8 cellular contexts compared by ENCODE assay signal in genomic region chr9:127223810-127224177, GRCh38. TPM values are rescaled to one million over a fixed set of nuclear protein-coding genes. Genes with fewer than 3 reads are reported as not detected.
DNase-seq lines count a peak whose midpoint lies in the region; ATAC-seq and TF ChIP-seq lines count a peak whose summit lies in the region.

No MANE protein-coding gene starts in this region.

- H3K36me3 ChIP-seq in skeletal muscle tissue (ENCODE audit: control insufficient read depth in 3 of 3, insufficient read depth in 3 of 3, low read length in 3 of 3), result no peaks in the 10 kb centered on the region

- H3K27me3 ChIP-seq in H9 (ENCODE audit: insufficient read depth, low read length) (no peaks in the 10 kb centered on the region; the same call in 1 of the 2 replicates), right cardiac atrium (ENCODE audit: control insufficient read depth, insufficient read depth) (no peaks in the 10 kb centered on the region), skeletal muscle tissue (ENCODE audit: control insufficient read depth in 3 of 3, insufficient read depth in 3 of 3, low read length in 3 of 3) (no peaks in the 10 kb centered on the region)

- H3K4me3 ChIP-seq in right cardiac atrium (ENCODE audit: low read length), result peak overlapping the region; percentile 86
- peak overlapping the region; percentile 49 to 86 (median 86) for H3K4me3 ChIP-seq in skeletal muscle tissue (ENCODE audit: low read length in 3 of 3)

- H2AFZ ChIP-seq in H9 (ENCODE audit: low read length), result no peak overlapping the region

- no peak overlapping the region for H2BK15ac ChIP-seq in H9 (ENCODE audit: low read depth, low read length)

- no peak overlapping the region for H2BK120ac ChIP-seq in H9 (ENCODE audit: low read depth, low read length, poor library complexity, severe bottlenecking)

- H3K4me1 Mint-ChIP-seq in H9, result peaks cover 14% of the 10 kb centered on the region in 2 experiments

- no peak overlapping the region for H3K23ac ChIP-seq in H9 (ENCODE audit: insufficient read length, low read depth, low read length)

- H3K27ac Mint-ChIP-seq in H9, result peak overlapping the region in 1 of 3 experiments; percentile 57; a peak in 1 of 7 replicates

- WGBS in H9 (ENCODE audit: extremely low coverage, insufficient read length, low lambda C conversion rate), result no CpG with 5 or more reads among the region's 8 CpGs
- 29% methylated on average over 8 of the region's 8 CpGs for WGBS in right cardiac atrium

- H2AK5ac ChIP-seq in H9 (ENCODE audit: insufficient read length, low read length), result no peak overlapping the region

- TF ChIP-seq CTCF in H9 (conservative IDR thresholded peaks at IDR 0.05) (peak; percentile 56), VCaP (conservative IDR thresholded peaks at IDR 0.05) (no peak)

- no peak overlapping the region for H4K8ac ChIP-seq in H9 (replicated peaks; ENCODE audit: insufficient read length, low read depth, low read length)

- no peaks in the 10 kb centered on the region; a peak in 1 of 5 replicates for H3K9me3 Mint-ChIP-seq in H9

- no peak overlapping the region for H4K91ac ChIP-seq in H9 (ENCODE audit: insufficient read length, low read depth, low read length)

- H3K36me3 Mint-ChIP-seq in H9 (ENCODE audit: insufficient read depth in 1 of 3, low read depth in 3 of 3), result peaks cover 0 to 2% (median 0%) of the 10 kb centered on the region in 3 experiments; a peak in 2 of 7 replicates

- no peak overlapping the region for H3K18ac ChIP-seq in H9 (ENCODE audit: insufficient read length, low read depth, low read length)

- no peak overlapping the region for H2BK20ac ChIP-seq in H9 (ENCODE audit: low read depth, low read length, poor library complexity, severe bottlenecking)

- no peak overlapping the region for H3K56ac ChIP-seq in H9 (ENCODE audit: insufficient read length, low read depth, low read length)

- peak overlapping the region; percentile 77 to 90 for H3K4me3 Mint-ChIP-seq in H9

- no peak for DNase-seq in H9
- DNase-seq in right cardiac atrium, result peak in 2 of 3 donors; percentile 28 to 62
- DNase-seq in DMS114 treated with DMSO at 0.1 percent for 48 hours (lab: John Stamatoyannopoulos, UW; ENCODE audit: unreplicated experiment), result no peak
- DNase-seq in Ammon's horn (ENCODE audit: low spot score), result no peak
- DNase-seq in NCI-H345 treated with DMSO at 0.1 percent for 48 hours (lab: John Stamatoyannopoulos, UW; ENCODE audit: unreplicated experiment), result no peak

- H2BK5ac ChIP-seq in H9 (ENCODE audit: insufficient read length, low read length), result no peak overlapping the region

- no peak overlapping the region for H4K5ac ChIP-seq in H9 (ENCODE audit: insufficient read length, low read depth, low read length)

- H3K9me3 ChIP-seq in H9 (ENCODE audit: control insufficient read depth, low read depth, low read length) (no peaks in the 10 kb centered on the region), right cardiac atrium (ENCODE audit: control insufficient read depth, low read length) (no peaks in the 10 kb centered on the region), skeletal muscle tissue (ENCODE audit: control insufficient read depth in 3 of 3, low read length in 3 of 3) (no peaks in the 10 kb centered on the region)

- no peak overlapping the region for H3K4ac ChIP-seq in H9 (ENCODE audit: low read depth, low read length)

- no peak overlapping the region for H2BK12ac ChIP-seq in H9 (ENCODE audit: insufficient read length, low read depth, low read length)

- H3T11ph ChIP-seq in H9 (ENCODE audit: low read length), result no peak overlapping the region

- H3K79me2 ChIP-seq in H9 (ENCODE audit: insufficient read depth, low read length), result no peaks in the 10 kb centered on the region

- H3K23me2 ChIP-seq in H9 (ENCODE audit: insufficient read length, low read depth, low read length, poor library complexity, severe bottlenecking), result peaks cover 11% of the 10 kb centered on the region

- no peak overlapping the region for H3K14ac ChIP-seq in H9 (ENCODE audit: insufficient read depth, low read length)

- no peak overlapping the region for H3K27ac ChIP-seq in H9 (ENCODE audit: insufficient read length, low read depth, low read length)
- H3K27ac ChIP-seq in VCaP, result peak overlapping the region; percentile 75
- H3K27ac ChIP-seq in right cardiac atrium (ENCODE audit: low read length), result no peak overlapping the region
- no peak overlapping the region for H3K27ac ChIP-seq in skeletal muscle tissue (ENCODE audit: low read depth, low read length)

- H3K27me3 Mint-ChIP-seq in H9 (ENCODE audit: low read depth), result peaks cover 42% of the 10 kb centered on the region

- H3K9ac ChIP-seq in H9 (ENCODE audit: extremely low read depth, insufficient read length, low read length) (no peak overlapping the region), skeletal muscle tissue (ENCODE audit: low read depth in 1 of 3, low read length in 3 of 3) (peak overlapping the region in 1 of 3 donors; percentile 62)

- H3K4me1 ChIP-seq in H9 (ENCODE audit: insufficient read depth, low read length) (no peaks in the 10 kb centered on the region), right cardiac atrium (ENCODE audit: control insufficient read depth, insufficient read depth, low read length) (no peaks in the 10 kb centered on the region), skeletal muscle tissue (ENCODE audit: control insufficient read depth in 3 of 3, insufficient read depth in 3 of 3, low read length in 3 of 3) (peaks cover 9 to 17% (median 15%) of the 10 kb centered on the region in 3 donors)

- ATAC-seq in right cardiac atrium (peak in 1 of 2 donors; percentile 0), HG03571 (IDR thresholded peaks at IDR 0.05; ENCODE audit: unreplicated experiment) (no peak)

- H4K20me1 ChIP-seq in H9 (ENCODE audit: control insufficient read depth, insufficient read depth, insufficient read length), result no peaks in the 10 kb centered on the region

- intact Hi-C loops in right cardiac atrium (cut with DNase I), result loop anchor here in 2 of 4 donors (5.0 to 10.0 kb wide), 3 partner anchors 61 to 181 kb away; no protein-coding TSS in a partner anchor

- no peaks in the 10 kb centered on the region for H3K79me1 ChIP-seq in H9 (ENCODE audit: insufficient read depth, low read depth, low read length, poor library complexity, severe bottlenecking)

- peak overlapping the region; percentile 84 for H3K4me2 ChIP-seq in H9 (ENCODE audit: insufficient read depth, insufficient read length, low read length)

RNA-seq across cellular contexts. Expression of gene GARNL3, which starts 40.8 kb away (rescaled TPM):
- total RNA-seq in H9 (2021), result 8.7 and 8.8 TPM in 2 replicates
- 10 to 100 TPM; 14.1 to 24.2 (median 17.3) TPM for total RNA-seq in right cardiac atrium
- polyA plus RNA-seq in right cardiac atrium, result 9.1 TPM
- total RNA-seq in skeletal muscle tissue, result 21.9 TPM

Comparison
In these comparisons a context has a peak if more than half of its experiments do, and no peak if none do; other contexts are left out.
1. DNase-seq: peak in right cardiac atrium (2 of 3); none in H9 (single experiment), DMS114 treated with DMSO at 0.1 percent for 48 hours (single experiment), Ammon's horn (single experiment) and NCI-H345 treated with DMSO at 0.1 percent for 48 hours (single experiment).